Comparison of ENCODE assay signal across 22 cellular contexts in genomic region chr1:85661767-85662166, GRCh38. TPM values are rescaled to one million over a fixed set of nuclear protein-coding genes. Genes with fewer than 3 reads are reported as not detected.
DNase-seq lines count a peak whose midpoint lies in the region; ATAC-seq, FAIRE-seq and TF ChIP-seq lines count a peak whose summit lies in the region.
"Had no signal": no experiment of that assay in that cellular context is flagged by ENCODE, and none has a peak within 500 bp of the region (broad histone marks: within the 10 kb centered on the region; RNA-seq: fewer than 3 reads in every experiment).

No MANE protein-coding gene starts in this region.

- H3K4me3 ChIP-seq in GM12878 (no peak overlapping the region), neural progenitor cell (no peak overlapping the region), hepatocyte (no peak overlapping the region)
- H3K4me3 ChIP-seq: breast epithelium, MG63, upper lobe of left lung had no signal

- H3K9ac ChIP-seq in H9 (ENCODE audit: extremely low read depth, insufficient read length, low read length), result no peak overlapping the region
- no peak overlapping the region for H3K9ac ChIP-seq in GM12878 (ENCODE audit: control insufficient read depth, insufficient read depth, low read length)
- H3K9ac ChIP-seq in neural progenitor cell, result no peak overlapping the region

- no peak for TF ChIP-seq POLR2A in GM12878 (IDR thresholded peaks at IDR 0.05; ENCODE audit: low read depth, low read length)

- peaks cover 0 to 2% of the 10 kb centered on the region in 2 experiments; a peak in 1 of 4 replicates for H3K36me3 ChIP-seq in GM12878 (ENCODE audit: control insufficient read depth in 2 of 2, insufficient read depth in 2 of 2, low read length in 1 of 2)
- H3K36me3 ChIP-seq in neural progenitor cell, result no peaks in the 10 kb centered on the region
- no peaks in the 10 kb centered on the region for H3K36me3 ChIP-seq in hepatocyte (replicated peaks; ENCODE audit: insufficient read depth, low read depth)
- H3K36me3 ChIP-seq: breast epithelium, upper lobe of left lung had no signal

- intact Hi-C loops in GM12878 (cut with micrococcal nuclease; ENCODE audit: unreplicated experiment), result no loop called here

- H3K9me2 ChIP-seq in hepatocyte (replicated peaks; ENCODE audit: insufficient read depth), result no peaks in the 10 kb centered on the region

- H3K4me1 Mint-ChIP-seq in H9 (no peaks in the 10 kb centered on the region), neural progenitor cell (no peaks in the 10 kb centered on the region)

- H3T11ph ChIP-seq in H9 (ENCODE audit: low read length), result no peak overlapping the region

- H4K20me1 ChIP-seq in H9 (ENCODE audit: control insufficient read depth, insufficient read depth, insufficient read length) (no peaks in the 10 kb centered on the region), GM12878 (ENCODE audit: control insufficient read depth, insufficient read depth) (no peaks in the 10 kb centered on the region), neural progenitor cell (ENCODE audit: low read depth) (no peaks in the 10 kb centered on the region), hepatocyte (ENCODE audit: insufficient read depth, poor library complexity, severe bottlenecking) (no peaks in the 10 kb centered on the region)

- POLR2A ChIA-PET in GM12878 (lab: Charles Lee), result no interaction called here

- H3K14ac ChIP-seq in H9 (ENCODE audit: insufficient read depth, low read length), result no peak overlapping the region

- in situ Hi-C loops in GM12878 (cut with MboI), result no loop called here

- H2BK15ac ChIP-seq in H9 (ENCODE audit: low read depth, low read length), result no peak overlapping the region

- 0 out of 3 replicates have a peak, but pooled peaks have one; percentile 14 for TF ChIP-seq CTCF in GM12872 (IDR thresholded peaks at IDR 0.05; ENCODE audit: insufficient read depth, low read depth, low read length)
- TF ChIP-seq CTCF in H9 (conservative IDR thresholded peaks at IDR 0.05), result peak; percentile 46
- no peak for TF ChIP-seq CTCF in GM12878 (IDR thresholded peaks at IDR 0.05 in 2 of 3, conservative IDR thresholded peaks at IDR 0.05 in 1 of 3; ENCODE audit: control insufficient read depth in 2 of 3, extremely low read depth in 1 of 3, insufficient read depth in 1 of 3, low read depth in 3 of 3, low read length in 3 of 3)
- peak; percentile 21 for TF ChIP-seq CTCF in neural progenitor cell (IDR thresholded peaks at IDR 0.05)
- TF ChIP-seq CTCF in hepatocyte (IDR thresholded peaks at IDR 0.05; ENCODE audit: poor library complexity), result no peak

- H3K4ac ChIP-seq in H9 (ENCODE audit: low read depth, low read length), result no peak overlapping the region

- H2AFZ ChIP-seq in H9 (ENCODE audit: low read length), result no peak overlapping the region
- no peak overlapping the region for H2AFZ ChIP-seq in GM12878 (ENCODE audit: control insufficient read depth, low read depth, low read length)
- H2AFZ ChIP-seq in neural progenitor cell (replicated peaks), result no peak overlapping the region
- H2AFZ ChIP-seq in hepatocyte, result no peak overlapping the region

- no CpG with 5 or more reads among the region's 2 CpGs for WGBS in H9 (ENCODE audit: extremely low coverage, insufficient read length, low lambda C conversion rate)
- WGBS in GM12878 (ENCODE audit: insufficient coverage, insufficient replicate concordance, low lambda C conversion rate, missing lambda C conversion rate), result 24% methylated on average over 2 of the region's 2 CpGs
- WGBS in hepatocyte (ENCODE audit: low lambda C conversion rate, missing lambda C conversion rate), result 22% methylated on average over 2 of the region's 2 CpGs

- no peak overlapping the region for H4K5ac ChIP-seq in H9 (ENCODE audit: insufficient read length, low read depth, low read length)

- no peaks in the 10 kb centered on the region for H3K79me1 ChIP-seq in H9 (ENCODE audit: insufficient read depth, low read depth, low read length, poor library complexity, severe bottlenecking)

- no peak overlapping the region for H2BK120ac ChIP-seq in H9 (ENCODE audit: low read depth, low read length, poor library complexity, severe bottlenecking)

- no peaks in the 10 kb centered on the region for H3K27me3 Mint-ChIP-seq in H9 (ENCODE audit: low read depth)
- H3K27me3 Mint-ChIP-seq in neural progenitor cell (ENCODE audit: insufficient read depth, low read depth), result no peaks in the 10 kb centered on the region
- H3K27me3 Mint-ChIP-seq: dendritic cell treated with granulocyte-macrophage colony-stimulating factor and Interleukin-4, amounts not matched to agents 40 ng/mL and 50 ng/mL, for 4 days had no signal

- H3K9me3 ChIP-seq in H9 (ENCODE audit: control insufficient read depth, low read depth, low read length), result no peaks in the 10 kb centered on the region
- H3K9me3 ChIP-seq in GM12878 (replicated peaks; ENCODE audit: control insufficient read depth, insufficient read depth, low read length), result no peaks in the 10 kb centered on the region
- no peaks in the 10 kb centered on the region for H3K9me3 ChIP-seq in neural progenitor cell (ENCODE audit: low read depth)
- H3K9me3 ChIP-seq in hepatocyte (ENCODE audit: low read depth), result no peaks in the 10 kb centered on the region
- H3K9me3 ChIP-seq: breast epithelium, MG63, upper lobe of left lung had no signal

- H3K18ac ChIP-seq in H9 (ENCODE audit: insufficient read length, low read depth, low read length), result no peak overlapping the region

- H3K27ac Mint-ChIP-seq in H9 (no peak overlapping the region), neural progenitor cell (no peak overlapping the region)
- H3K27ac Mint-ChIP-seq: dendritic cell treated with granulocyte-macrophage colony-stimulating factor and Interleukin-4, amounts not matched to agents 40 ng/mL and 50 ng/mL, for 4 days had no signal

- H3K56ac ChIP-seq in H9 (ENCODE audit: insufficient read length, low read depth, low read length), result no peak overlapping the region

- TF ChIP-seq RAD21 in GM12878 (IDR thresholded peaks at IDR 0.05; ENCODE audit: insufficient read depth, low read depth, low read length), result 0 out of 2 replicates have a peak, but pooled peaks have one; percentile 4

- no TSS peak for BruUV-seq in GM12878 (replicated peaks; lab: Mats Ljungman, UMichigan)

- no peak overlapping the region for H3K23ac ChIP-seq in H9 (ENCODE audit: insufficient read length, low read depth, low read length)

- TF ChIP-seq EP300 in GM12878 (IDR thresholded peaks at IDR 0.05; ENCODE audit: borderline replicate concordance in 1 of 2, control insufficient read depth in 1 of 2, low read depth in 2 of 2, low read length in 2 of 2), result no peak

- H2BK20ac ChIP-seq in H9 (ENCODE audit: low read depth, low read length, poor library complexity, severe bottlenecking), result no peak overlapping the region

- ATAC-seq in GM12878 (peak; percentile 56; the same call in 2 of the 3 replicates), HG03520 (IDR thresholded peaks at IDR 0.05; ENCODE audit: unreplicated experiment) (no peak)

- H3K79me2 ChIP-seq in H9 (ENCODE audit: insufficient read depth, low read length) (no peaks in the 10 kb centered on the region), GM12878 (ENCODE audit: control insufficient read depth, insufficient read depth, low read length) (no peaks in the 10 kb centered on the region), neural progenitor cell (ENCODE audit: low read depth) (no peaks in the 10 kb centered on the region), hepatocyte (no peaks in the 10 kb centered on the region)

- FAIRE-seq in GM12878 (lab: Jason Lieb, UNC), result no peak

- H3K27me3 ChIP-seq in H9 (ENCODE audit: insufficient read depth, low read length) (no peaks in the 10 kb centered on the region), GM12878 (replicated peaks in 1 of 2; ENCODE audit: control insufficient read depth in 2 of 2, insufficient read depth in 2 of 2, low read length in 1 of 2) (no peaks in the 10 kb centered on the region), neural progenitor cell (no peaks in the 10 kb centered on the region), hepatocyte (no peaks in the 10 kb centered on the region)
- H3K27me3 ChIP-seq: breast epithelium, MG63, upper lobe of left lung had no signal

- H2AK5ac ChIP-seq in H9 (ENCODE audit: insufficient read length, low read length), result no peak overlapping the region

- H3F3A ChIP-seq in neural progenitor cell (ENCODE audit: low read depth), result peaks cover 5% of the 10 kb centered on the region

- no peak overlapping the region for H3K4me3 Mint-ChIP-seq in H9
- no peak overlapping the region for H3K4me3 Mint-ChIP-seq in neural progenitor cell
- H3K4me3 Mint-ChIP-seq: dendritic cell treated with granulocyte-macrophage colony-stimulating factor and Interleukin-4, amounts not matched to agents 40 ng/mL and 50 ng/mL, for 4 days had no signal

- H3K9me3 Mint-ChIP-seq in H9 (no peaks in the 10 kb centered on the region), neural progenitor cell (no peaks in the 10 kb centered on the region)
- H3K9me3 Mint-ChIP-seq: dendritic cell treated with granulocyte-macrophage colony-stimulating factor and Interleukin-4, amounts not matched to agents 40 ng/mL and 50 ng/mL, for 4 days had no signal

- H4K8ac ChIP-seq in H9 (replicated peaks; ENCODE audit: insufficient read length, low read depth, low read length), result no peak overlapping the region

- CTCF ChIA-PET in GM12878 (lab: Yijun Ruan, JAX), result interaction anchor here (0.8 to 1.6 kb wide), 2 partner anchors 10 to 32 kb away, joined by 3 to 4 read pairs; no protein-coding TSS in a partner anchor

- no peak overlapping the region for H2BK12ac ChIP-seq in H9 (ENCODE audit: insufficient read length, low read depth, low read length)

- DNase-seq in H9 (no peak), GM12878 (ENCODE audit: low read depth, low spot score) (no peak), neural progenitor cell (ENCODE audit: low spot score) (peak; percentile 2), NCI-H510A (lab: John Stamatoyannopoulos, UW) (no peak), hepatocyte (ENCODE audit: low spot score) (no peak), HuH-7 (ENCODE audit: low spot score) (no peak)
- DNase-seq: activated gamma-delta T cell treated with Interleukin-2 at 50 U/mL for 16 hours; foreskin fibroblast; islet precursor cell; MG63; NCI-H1436 treated with DMSO at 0.1 percent for 48 hours; NCI-H748 treated with DMSO at 0.1 percent for 48 hours; nucleus accumbens; OCI-M1; SIG-M5; stimulated activated CD4-positive, alpha-beta T cell treated with anti-CD3 and anti-CD28 coated beads, Interleukin-4, amount 100 ng/mL, for 24 hours; T-helper 1 cell; upper lobe of left lung had no signal

- no peak overlapping the region for H3K4me2 ChIP-seq in H9 (ENCODE audit: insufficient read depth, insufficient read length, low read length)
- H3K4me2 ChIP-seq in GM12878 (ENCODE audit: control insufficient read depth, insufficient read depth), result no peak overlapping the region
- no peak overlapping the region for H3K4me2 ChIP-seq in neural progenitor cell
- no peak overlapping the region for H3K4me2 ChIP-seq in hepatocyte

- H2BK5ac ChIP-seq in H9 (ENCODE audit: insufficient read length, low read length), result no peak overlapping the region

- SMC1A ChIA-PET in GM12878 (lab: Charles Lee; ENCODE audit: uncharacterized antibody, unreplicated experiment), result no interaction called here

- no peaks in the 10 kb centered on the region for H3K4me1 ChIP-seq in H9 (ENCODE audit: insufficient read depth, low read length)
- H3K4me1 ChIP-seq in GM12878 (ENCODE audit: control insufficient read depth, insufficient read depth, low read length), result no peaks in the 10 kb centered on the region
- no peaks in the 10 kb centered on the region for H3K4me1 ChIP-seq in neural progenitor cell
- H3K4me1 ChIP-seq in hepatocyte (ENCODE audit: insufficient read depth), result no peaks in the 10 kb centered on the region
- H3K4me1 ChIP-seq: breast epithelium, upper lobe of left lung had no signal

- H3K36me3 Mint-ChIP-seq in H9 (ENCODE audit: insufficient read depth in 1 of 3, low read depth in 3 of 3) (no peaks in the 10 kb centered on the region; a peak in 1 of 7 replicates), neural progenitor cell (peaks cover 6% of the 10 kb centered on the region)

- H4K91ac ChIP-seq in H9 (ENCODE audit: insufficient read length, low read depth, low read length), result no peak overlapping the region

- H3K27ac ChIP-seq in H9 (ENCODE audit: insufficient read length, low read depth, low read length), result no peak overlapping the region
- no peak overlapping the region for H3K27ac ChIP-seq in GM12878 (ENCODE audit: control insufficient read depth, insufficient read depth)
- H3K27ac ChIP-seq in neural progenitor cell, result no peak overlapping the region
- H3K27ac ChIP-seq in hepatocyte, result no peak overlapping the region
- H3K27ac ChIP-seq: breast epithelium, upper lobe of left lung had no signal

- H3K23me2 ChIP-seq in H9 (ENCODE audit: insufficient read length, low read depth, low read length, poor library complexity, severe bottlenecking), result no peaks in the 10 kb centered on the region

- RAD21 ChIA-PET in GM12878 (lab: Charles Lee; ENCODE audit: unreplicated experiment), result interaction anchor here (0.7 kb wide), 1 partner anchor 36 kb away, joined by 3 read pairs; no protein-coding TSS in a partner anchor

RNA-seq across cellular contexts. Expression of gene ZNHIT6, which starts 46.5 kb away (rescaled TPM):
- total RNA-seq in H9 (2021) (21.5 and 21.9 TPM in 2 replicates), GM12878 (2014; rRNA removed) (12.8 and 16.1 TPM in 2 replicates), GM12878 (2014; rRNA removed; fragmentation: Illumina TruSeq; extraction: Trizol) (23.0 and 23.1 TPM in 2 replicates), GM12878 (2021) (16.0 and 17.4 TPM in 2 replicates), neural progenitor cell (ENCODE audit: low replicate concordance) (13.7 and 22.0 TPM in 2 replicates), hepatocyte (11.5 and 13.5 TPM in 2 replicates)
- total RNA-seq in GM12878 (2013; cell fraction: nucleolus; rRNA removed), result 37.9 and 39.5 TPM in 2 replicates
- polyA plus RNA-seq in GM12878 (2011; ENCODE audit: low read depth), result 11.3 TPM
- polyA plus RNA-seq in GM12878 (2011; rRNA removed) (15.5 and 20.6 TPM in 2 replicates), GM12878 (2014; fragmentation: Illumina TruSeq; extraction: Trizol) (32.0 and 38.2 TPM in 2 replicates), GM12878 (2014; fragmentation: Nextera tagmentation; extraction: Ambion mirVana) (10 to 100 TPM; 14.3 to 20.2 TPM), GM12878 (2014; rRNA removed) (15.2 and 16.8 TPM in 2 replicates), GM12878 (2016; fragmentation: Nextera tagmentation; extraction: Ambion mirVana) (10 to 100 TPM; 24.2 to 25.0 TPM), hepatocyte (12.1 and 14.2 TPM in 2 replicates)
- 6.7 and 7.6 TPM in 2 replicates for polyA plus RNA-seq in GM12878 (2011; cell fraction: cytosol; rRNA removed)
- polyA plus RNA-seq in GM12878 (2011; cell fraction: nucleus; rRNA removed), result 13.3 and 15.5 TPM in 2 replicates
- polyA plus RNA-seq in GM12878 (2012), result 15.3 and 17.1 TPM in 2 replicates
- 7.9 and 9.7 TPM in 2 replicates for polyA minus RNA-seq in GM12878 (2011; rRNA and poly(A)+ RNA removed)
- polyA minus RNA-seq in GM12878 (2011; cell fraction: cytosol; rRNA and poly(A)+ RNA removed), result 2.8 and 3.8 TPM in 2 replicates
- polyA minus RNA-seq in GM12878 (2011; cell fraction: nucleus; rRNA and poly(A)+ RNA removed), result 7.4 and 17.0 TPM in 2 replicates

Comparison
In these comparisons a context has a peak if more than half of its experiments do, and no peak if none do; other contexts are left out.
1. CTCF ChIP-seq: peak in GM12872 (single experiment), H9 (single experiment) and neural progenitor cell (single experiment); none in GM12878 (0 of 3) and hepatocyte (single experiment).